ENCODE assay signal across 9 cellular contexts in genomic region chr16:70416748-70417616, GRCh38. TPM values are rescaled to one million over a fixed set of nuclear protein-coding genes. Genes with fewer than 3 reads are reported as not detected.
DNase-seq lines count a peak whose midpoint lies in the region; ATAC-seq and TF ChIP-seq lines count a peak whose summit lies in the region.
"Had no signal": no experiment of that assay in that cellular context is flagged by ENCODE, and none has a peak within 500 bp of the region (broad histone marks: within the 10 kb centered on the region; RNA-seq: fewer than 3 reads in every experiment).

No MANE protein-coding gene starts in this region.

- no peak for TF ChIP-seq CTCF in CD4-positive, alpha-beta T cell (IDR thresholded peaks at IDR 0.05)
- TF ChIP-seq CTCF in WTC11 (IDR thresholded peaks at IDR 0.05), result no peak
- no peak for TF ChIP-seq CTCF in osteocyte (IDR thresholded peaks at IDR 0.05)

- no peaks in the 10 kb centered on the region for H3K9me3 Mint-ChIP-seq in CD4-positive, alpha-beta T cell
- H3K9me3 Mint-ChIP-seq in WTC11 (no peaks in the 10 kb centered on the region), osteocyte (ENCODE audit: unreplicated experiment) (no peaks in the 10 kb centered on the region)

- H3K27ac Mint-ChIP-seq in CD4-positive, alpha-beta T cell, result peak overlapping the region; percentile 71
- H3K27ac Mint-ChIP-seq in WTC11 (peak overlapping the region; percentile 79; the same call in 1 of the 2 replicates), osteocyte (ENCODE audit: unreplicated experiment) (no peak overlapping the region)

- no peak for DNase-seq in CD4-positive, alpha-beta T cell
- DNase-seq in WTC11 (ENCODE audit: low spot score) (no peak), C1 segment of cervical spinal cord (lab: John Stamatoyannopoulos, UW) (no peak), NCI-H1436 treated with DMSO at 0.1 percent for 48 hours (lab: John Stamatoyannopoulos, UW) (no peak), osteocyte (ENCODE audit: extremely low spot score, unreplicated experiment) (no peak)
- DNase-seq: T-helper 9 cell had no signal

- no peak for ATAC-seq in CD4-positive, alpha-beta T cell (ENCODE audit: poor library complexity)
- ATAC-seq in GM19023 (IDR thresholded peaks at IDR 0.05; ENCODE audit: unreplicated experiment), result peak; percentile 85
- ATAC-seq in HG02938 (IDR thresholded peaks at IDR 0.05; ENCODE audit: unreplicated experiment), result peak; percentile 67
- no peak for ATAC-seq in WTC11
- no peak for ATAC-seq in HG03521 (IDR thresholded peaks at IDR 0.05; ENCODE audit: unreplicated experiment)

- CTCF ChIA-PET in CD4-positive, alpha-beta T cell (lab: Charles Lee), result interaction anchor here (1.1 to 1.2 kb wide), 2 partner anchors 16 to 21 kb away, joined by 3 read pairs; no protein-coding TSS in a partner anchor
- CTCF ChIA-PET in WTC11 (lab: Charles Lee), result interaction anchor here (0.9 to 2.6 kb wide), 6 partner anchors 9 to 55 kb away, joined by 3 to 17 read pairs (median 4); no protein-coding TSS in a partner anchor

- POLR2A ChIA-PET in CD4-positive, alpha-beta T cell (lab: Charles Lee), result interaction anchor here (2.5 to 4.5 kb wide), 2 partner anchors 22 to 37 kb away, joined by 15 to 26 read pairs; partner anchors contain the start of gene ST3GAL2
- POLR2A ChIA-PET in WTC11 (lab: Charles Lee), result interaction anchor here (0.6 to 1.0 kb wide), 3 partner anchors 9 to 37 kb away, joined by 3 to 6 read pairs (median 3); no protein-coding TSS in a partner anchor

- H3K4me3 Mint-ChIP-seq in CD4-positive, alpha-beta T cell, result no peak overlapping the region
- no peak overlapping the region for H3K4me3 Mint-ChIP-seq in WTC11
- no peak overlapping the region for H3K4me3 Mint-ChIP-seq in osteocyte (ENCODE audit: unreplicated experiment)

- H3K9me3 ChIP-seq in CD4-positive, alpha-beta T cell (ENCODE audit: control insufficient read depth, low read length), result no peaks in the 10 kb centered on the region

- no peak overlapping the region for H3K27ac ChIP-seq in CD4-positive, alpha-beta T cell (ENCODE audit: low read depth, low read length)

- H3K27me3 ChIP-seq in CD4-positive, alpha-beta T cell (ENCODE audit: control insufficient read depth, insufficient read depth, low read length), result no peaks in the 10 kb centered on the region

- peaks cover 11% of the 10 kb centered on the region for H3K36me3 Mint-ChIP-seq in CD4-positive, alpha-beta T cell (ENCODE audit: low read depth)
- no peaks in the 10 kb centered on the region; the same call in 1 of the 2 replicates for H3K36me3 Mint-ChIP-seq in WTC11
- H3K36me3 Mint-ChIP-seq in osteocyte (ENCODE audit: unreplicated experiment), result peaks cover 5% of the 10 kb centered on the region

- no peaks in the 10 kb centered on the region for H3K27me3 Mint-ChIP-seq in CD4-positive, alpha-beta T cell
- H3K27me3 Mint-ChIP-seq in WTC11 (ENCODE audit: low read depth), result no peaks in the 10 kb centered on the region
- no peaks in the 10 kb centered on the region for H3K27me3 Mint-ChIP-seq in osteocyte (ENCODE audit: unreplicated experiment)

- peaks cover 53% of the 10 kb centered on the region for H3K4me1 Mint-ChIP-seq in CD4-positive, alpha-beta T cell (ENCODE audit: low read depth)
- H3K4me1 Mint-ChIP-seq in WTC11 (peaks cover 59% of the 10 kb centered on the region), osteocyte (ENCODE audit: unreplicated experiment) (peaks cover 15% of the 10 kb centered on the region)

- intact Hi-C loops in CD4-positive, alpha-beta T cell (cut with DNase I, micrococcal nuclease), result no loop called here

TF ChIP-seq in WTC11, 78 proteins besides CTCF, POLR2A, EP300 and RAD21 (continues in another document):
- TF ChIP-seq ARID4B (CRISPR knock-in tag; IDR thresholded peaks at IDR 0.05; ENCODE audit: borderline replicate concordance), result no peak
- no peak for TF ChIP-seq MLX (CRISPR knock-in tag; IDR thresholded peaks at IDR 0.05)
- TF ChIP-seq ZSCAN18 (CRISPR knock-in tag; IDR thresholded peaks at IDR 0.05), result no peak
- TF ChIP-seq ZNF138 (CRISPR knock-in tag; conservative IDR thresholded peaks at IDR 0.05), result no peak
- TF ChIP-seq ZBTB43 (CRISPR knock-in tag; IDR thresholded peaks at IDR 0.05), result no peak
- no peak for TF ChIP-seq MAX (CRISPR knock-in tag; IDR thresholded peaks at IDR 0.05)
- no peak for TF ChIP-seq USF2 (CRISPR knock-in tag; IDR thresholded peaks at IDR 0.05)

RNA-seq across cellular contexts. Expression of gene ST3GAL2, which starts 21.9 kb away (rescaled TPM):
- total RNA-seq in CD4-positive, alpha-beta T cell, result 10 to 100 TPM in 1 of 2 experiments, 1 to 10 TPM in 1; 9.8 to 11.1 TPM
- total RNA-seq in WTC11 (2021), result 46.0 to 49.4 TPM (median 46.2 TPM) in 3 replicates
- 66.5 and 67.6 TPM in 2 replicates for total RNA-seq in osteocyte

RNA-seq across cellular contexts. Expression of gene FCSK, which starts 37.4 kb away (rescaled TPM):
- 10 to 100 TPM; 21.8 to 25.4 TPM for total RNA-seq in CD4-positive, alpha-beta T cell
- total RNA-seq in WTC11 (2021) (7.0 to 10.6 TPM (median 8.6 TPM) in 3 replicates), osteocyte (16.8 and 18.4 TPM in 2 replicates)

Comparison
In these comparisons a context has a peak if more than half of its experiments do, and no peak if none do; other contexts are left out.
1. ATAC-seq: peak in GM19023 (single experiment) and HG02938 (single experiment); none in CD4-positive, alpha-beta T cell (single experiment), WTC11 (single experiment) and HG03521 (single experiment).